In the genomic region with DNA sequence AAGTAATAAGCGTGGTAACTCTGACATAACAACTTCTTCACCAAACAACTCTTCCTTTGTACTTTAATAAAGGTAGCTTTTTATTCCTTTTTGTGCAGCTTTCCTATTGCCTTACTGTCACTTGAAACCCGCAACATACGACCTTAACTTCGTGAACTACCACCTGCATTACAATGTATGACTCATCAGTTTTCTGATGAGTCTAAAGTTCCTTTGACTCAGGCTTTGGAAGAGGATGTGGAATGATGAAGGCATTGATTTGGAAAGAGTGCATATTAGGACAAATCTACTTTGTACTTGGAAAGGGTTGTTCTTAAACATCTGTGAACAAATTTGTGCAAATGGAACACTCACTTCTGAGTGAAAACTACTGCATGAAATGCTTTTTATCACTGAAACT, we compare ENCODE assay signal across 20 cellular contexts.
DNase-seq lines count a peak whose midpoint lies in the region; ATAC-seq and TF ChIP-seq lines count a peak whose summit lies in the region.
"Had no signal": no experiment of that assay in that cellular context is flagged by ENCODE, and none has a peak within 500 bp of the region (broad histone marks: within the 10 kb centered on the region; RNA-seq: fewer than 3 reads in every experiment).

No MANE protein-coding gene starts in this region.

- H3K9me3 ChIP-seq in RWPE2 (ENCODE audit: severe bottlenecking), result no peaks in the 10 kb centered on the region
- H3K9me3 ChIP-seq: prostate gland had no signal

- TF ChIP-seq CTCF in RWPE2 (IDR thresholded peaks at IDR 0.05; ENCODE audit: poor library complexity, severe bottlenecking), result no peak

- H3K27me3 ChIP-seq in RWPE2 (ENCODE audit: insufficient read depth, poor library complexity, severe bottlenecking), result no peaks in the 10 kb centered on the region
- H3K27me3 ChIP-seq: heart right ventricle, neural progenitor cell had no signal

- no peaks in the 10 kb centered on the region for H3K36me3 ChIP-seq in RWPE2 (ENCODE audit: low read depth)
- H3K36me3 ChIP-seq: heart right ventricle, neural progenitor cell, prostate gland had no signal

- no peak overlapping the region for H3K4me3 ChIP-seq in RWPE2 (ENCODE audit: severe bottlenecking)
- H3K4me3 ChIP-seq: heart right ventricle, lung, neural progenitor cell, prostate gland had no signal

- ATAC-seq in RWPE2 (ENCODE audit: low read depth) (peak; percentile 71; the same call in 1 of the 3 replicates), GM21515 (IDR thresholded peaks at IDR 0.05; ENCODE audit: unreplicated experiment) (no peak), HG03097 (IDR thresholded peaks at IDR 0.05; ENCODE audit: low FRiP score, unreplicated experiment) (no peak)
- ATAC-seq: heart right ventricle had no signal

- H3K4me1 ChIP-seq in RWPE2 (ENCODE audit: insufficient read depth, poor library complexity, severe bottlenecking), result no peaks in the 10 kb centered on the region
- H3K4me1 ChIP-seq: heart right ventricle, neural progenitor cell, prostate gland had no signal

- no peak overlapping the region for H3K27ac ChIP-seq in RWPE2 (ENCODE audit: poor library complexity, severe bottlenecking)
- H3K27ac ChIP-seq: heart right ventricle, neural progenitor cell, prostate gland had no signal

- peak; percentile 57 for DNase-seq in HT-29 (ENCODE audit: low spot score)
- DNase-seq in RWPE2 (ENCODE audit: low spot score), result no peak
- peak; percentile 66 for DNase-seq in glomerular visceral epithelial cell (ENCODE audit: extremely low spot score)
- peak; percentile 94 for DNase-seq in renal cortical epithelial cell (ENCODE audit: low read depth)
- no peak for DNase-seq in inferior parietal cortex (ENCODE audit: extremely low spot score)
- DNase-seq: activated CD4-positive, CD25-positive, alpha-beta regulatory T cell treated with anti-CD3 and anti-CD28 coated beads, Interleukin-2, amount 50 U/mL, for 72 hours; activated gamma-delta T cell treated with Interleukin-2 at 50 U/mL for 16 hours; activated T-cell treated with anti-CD3 and anti-CD28 coated beads, Interleukin-2, amount 50 U/mL, for 1 hour; CD4-positive, alpha-beta memory T cell; DND-41; heart right ventricle; NCI-H1436 treated with DMSO at 0.1 percent for 48 hours; NCI-H748 treated with DMSO at 0.1 percent for 48 hours; SHP77; SW 1271 had no signal

Comparison
In these comparisons a context has a peak if more than half of its experiments do, and no peak if none do; other contexts are left out.
1. DNase-seq: peak in HT-29 (single experiment), glomerular visceral epithelial cell (single experiment) and renal cortical epithelial cell (single experiment); none in RWPE2 (single experiment) and inferior parietal cortex (single experiment).